In the genomic region with DNA sequence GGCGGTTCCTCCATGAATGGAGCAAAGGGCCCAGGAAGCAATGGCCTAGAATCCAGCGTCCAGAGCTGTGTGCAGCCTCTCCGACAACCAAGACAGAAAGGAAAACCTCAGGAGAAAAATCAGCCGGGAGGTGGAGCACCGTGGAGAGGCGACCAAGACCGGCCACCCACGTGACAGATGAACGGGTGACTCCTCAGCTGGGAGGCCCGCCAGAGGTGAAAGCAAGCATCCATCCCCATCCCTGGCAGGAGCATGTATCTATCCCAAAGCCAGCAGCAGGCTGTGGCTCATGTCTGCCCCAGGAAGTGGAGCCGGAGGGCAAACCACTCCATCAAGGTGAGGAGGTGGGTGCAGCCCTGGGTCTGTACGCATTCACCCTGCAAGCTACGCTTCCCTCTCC, we compare ENCODE assay signal across 2 cellular contexts.
TF ChIP-seq lines count a peak whose summit lies in the region.

No MANE protein-coding gene starts in this region.

TF ChIP-seq in HepG2, 621 proteins besides CTCF, POLR2A, EP300 and RAD21:
- TF ChIP-seq, protein P1, sequence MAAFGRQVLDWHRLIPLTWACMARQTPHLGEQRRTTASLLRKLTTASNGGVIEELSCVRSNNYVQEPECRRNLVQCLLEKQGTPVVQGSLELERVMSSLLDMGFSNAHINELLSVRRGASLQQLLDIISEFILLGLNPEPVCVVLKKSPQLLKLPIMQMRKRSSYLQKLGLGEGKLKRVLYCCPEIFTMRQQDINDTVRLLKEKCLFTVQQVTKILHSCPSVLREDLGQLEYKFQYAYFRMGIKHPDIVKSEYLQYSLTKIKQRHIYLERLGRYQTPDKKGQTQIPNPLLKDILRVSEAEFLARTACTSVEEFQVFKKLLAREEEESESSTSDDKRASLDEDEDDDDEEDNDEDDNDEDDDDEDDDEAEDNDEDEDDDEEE (CRISPR knock-in tag; IDR thresholded peaks at IDR 0.05): no peak
- TF ChIP-seq, protein P2, sequence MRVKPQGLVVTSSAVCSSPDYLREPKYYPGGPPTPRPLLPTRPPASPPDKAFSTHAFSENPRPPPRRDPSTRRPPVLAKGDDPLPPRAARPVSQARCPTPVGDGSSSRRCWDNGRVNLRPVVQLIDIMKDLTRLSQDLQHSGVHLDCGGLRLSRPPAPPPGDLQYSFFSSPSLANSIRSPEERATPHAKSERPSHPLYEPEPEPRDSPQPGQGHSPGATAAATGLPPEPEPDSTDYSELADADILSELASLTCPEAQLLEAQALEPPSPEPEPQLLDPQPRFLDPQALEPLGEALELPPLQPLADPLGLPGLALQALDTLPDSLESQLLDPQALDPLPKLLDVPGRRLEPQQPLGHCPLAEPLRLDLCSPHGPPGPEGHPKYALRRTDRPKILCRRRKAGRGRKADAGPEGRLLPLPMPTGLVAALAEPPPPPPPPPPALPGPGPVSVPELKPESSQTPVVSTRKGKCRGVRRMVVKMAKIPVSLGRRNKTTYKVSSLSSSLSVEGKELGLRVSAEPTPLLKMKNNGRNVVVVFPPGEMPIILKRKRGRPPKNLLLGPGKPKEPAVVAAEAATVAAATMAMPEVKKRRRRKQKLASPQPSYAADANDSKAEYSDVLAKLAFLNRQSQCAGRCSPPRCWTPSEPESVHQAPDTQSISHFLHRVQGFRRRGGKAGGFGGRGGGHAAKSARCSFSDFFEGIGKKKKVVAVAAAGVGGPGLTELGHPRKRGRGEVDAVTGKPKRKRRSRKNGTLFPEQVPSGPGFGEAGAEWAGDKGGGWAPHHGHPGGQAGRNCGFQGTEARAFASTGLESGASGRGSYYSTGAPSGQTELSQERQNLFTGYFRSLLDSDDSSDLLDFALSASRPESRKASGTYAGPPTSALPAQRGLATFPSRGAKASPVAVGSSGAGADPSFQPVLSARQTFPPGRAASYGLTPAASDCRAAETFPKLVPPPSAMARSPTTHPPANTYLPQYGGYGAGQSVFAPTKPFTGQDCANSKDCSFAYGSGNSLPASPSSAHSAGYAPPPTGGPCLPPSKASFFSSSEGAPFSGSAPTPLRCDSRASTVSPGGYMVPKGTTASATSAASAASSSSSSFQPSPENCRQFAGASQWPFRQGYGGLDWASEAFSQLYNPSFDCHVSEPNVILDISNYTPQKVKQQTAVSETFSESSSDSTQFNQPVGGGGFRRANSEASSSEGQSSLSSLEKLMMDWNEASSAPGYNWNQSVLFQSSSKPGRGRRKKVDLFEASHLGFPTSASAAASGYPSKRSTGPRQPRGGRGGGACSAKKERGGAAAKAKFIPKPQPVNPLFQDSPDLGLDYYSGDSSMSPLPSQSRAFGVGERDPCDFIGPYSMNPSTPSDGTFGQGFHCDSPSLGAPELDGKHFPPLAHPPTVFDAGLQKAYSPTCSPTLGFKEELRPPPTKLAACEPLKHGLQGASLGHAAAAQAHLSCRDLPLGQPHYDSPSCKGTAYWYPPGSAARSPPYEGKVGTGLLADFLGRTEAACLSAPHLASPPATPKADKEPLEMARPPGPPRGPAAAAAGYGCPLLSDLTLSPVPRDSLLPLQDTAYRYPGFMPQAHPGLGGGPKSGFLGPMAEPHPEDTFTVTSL (CRISPR knock-in tag; IDR thresholded peaks at IDR 0.05; ENCODE audit: borderline replicate concordance): no peak
- TF ChIP-seq ZNF772 (CRISPR knock-in tag; IDR thresholded peaks at IDR 0.05) (no peak), ZNF232 (CRISPR knock-in tag; IDR thresholded peaks at IDR 0.05; ENCODE audit: borderline replicate concordance) (no peak), EED (CRISPR knock-in tag; IDR thresholded peaks at IDR 0.05) (0 out of 2 replicates have a peak, but pooled peaks have one; percentile 35), ERF (CRISPR knock-in tag; IDR thresholded peaks at IDR 0.05) (no peak), BRD4 (CRISPR knock-in tag; IDR thresholded peaks at IDR 0.05) (no peak), CBFB (CRISPR knock-in tag; IDR thresholded peaks at IDR 0.05) (no peak)
- TF ChIP-seq, protein P3, sequence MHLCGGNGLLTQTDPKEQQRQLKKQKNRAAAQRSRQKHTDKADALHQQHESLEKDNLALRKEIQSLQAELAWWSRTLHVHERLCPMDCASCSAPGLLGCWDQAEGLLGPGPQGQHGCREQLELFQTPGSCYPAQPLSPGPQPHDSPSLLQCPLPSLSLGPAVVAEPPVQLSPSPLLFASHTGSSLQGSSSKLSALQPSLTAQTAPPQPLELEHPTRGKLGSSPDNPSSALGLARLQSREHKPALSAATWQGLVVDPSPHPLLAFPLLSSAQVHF (CRISPR knock-in tag; IDR thresholded peaks at IDR 0.05): no peak

TF ChIP-seq in SK-N-SH treated with all-trans-retinoic acid at 6 μM for 48 hours, 23 proteins besides CTCF, POLR2A, EP300 and RAD21 (continued from another document):
- TF ChIP-seq ARNTL (CRISPR knock-in tag; IDR thresholded peaks at IDR 0.05; ENCODE audit: borderline replicate concordance, low read depth): no peak
- no peak for TF ChIP-seq ZFP3 (CRISPR knock-in tag; IDR thresholded peaks at IDR 0.05)
- no peak for TF ChIP-seq ESRRG (CRISPR knock-in tag; IDR thresholded peaks at IDR 0.05)
- no peak for TF ChIP-seq TOX (CRISPR knock-in tag; IDR thresholded peaks at IDR 0.05; ENCODE audit: borderline replicate concordance)
- TF ChIP-seq, protein P4, sequence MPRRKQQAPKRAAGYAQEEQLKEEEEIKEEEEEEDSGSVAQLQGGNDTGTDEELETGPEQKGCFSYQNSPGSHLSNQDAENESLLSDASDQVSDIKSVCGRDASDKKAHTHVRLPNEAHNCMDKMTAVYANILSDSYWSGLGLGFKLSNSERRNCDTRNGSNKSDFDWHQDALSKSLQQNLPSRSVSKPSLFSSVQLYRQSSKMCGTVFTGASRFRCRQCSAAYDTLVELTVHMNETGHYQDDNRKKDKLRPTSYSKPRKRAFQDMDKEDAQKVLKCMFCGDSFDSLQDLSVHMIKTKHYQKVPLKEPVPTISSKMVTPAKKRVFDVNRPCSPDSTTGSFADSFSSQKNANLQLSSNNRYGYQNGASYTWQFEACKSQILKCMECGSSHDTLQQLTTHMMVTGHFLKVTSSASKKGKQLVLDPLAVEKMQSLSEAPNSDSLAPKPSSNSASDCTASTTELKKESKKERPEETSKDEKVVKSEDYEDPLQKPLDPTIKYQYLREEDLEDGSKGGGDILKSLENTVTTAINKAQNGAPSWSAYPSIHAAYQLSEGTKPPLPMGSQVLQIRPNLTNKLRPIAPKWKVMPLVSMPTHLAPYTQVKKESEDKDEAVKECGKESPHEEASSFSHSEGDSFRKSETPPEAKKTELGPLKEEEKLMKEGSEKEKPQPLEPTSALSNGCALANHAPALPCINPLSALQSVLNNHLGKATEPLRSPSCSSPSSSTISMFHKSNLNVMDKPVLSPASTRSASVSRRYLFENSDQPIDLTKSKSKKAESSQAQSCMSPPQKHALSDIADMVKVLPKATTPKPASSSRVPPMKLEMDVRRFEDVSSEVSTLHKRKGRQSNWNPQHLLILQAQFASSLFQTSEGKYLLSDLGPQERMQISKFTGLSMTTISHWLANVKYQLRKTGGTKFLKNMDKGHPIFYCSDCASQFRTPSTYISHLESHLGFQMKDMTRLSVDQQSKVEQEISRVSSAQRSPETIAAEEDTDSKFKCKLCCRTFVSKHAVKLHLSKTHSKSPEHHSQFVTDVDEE (CRISPR knock-in tag; IDR thresholded peaks at IDR 0.05): no peak
- no peak for TF ChIP-seq GLIS3 (CRISPR knock-in tag; IDR thresholded peaks at IDR 0.05)
- TF ChIP-seq RARB (CRISPR knock-in tag; IDR thresholded peaks at IDR 0.05): no peak
- TF ChIP-seq, protein P5, sequence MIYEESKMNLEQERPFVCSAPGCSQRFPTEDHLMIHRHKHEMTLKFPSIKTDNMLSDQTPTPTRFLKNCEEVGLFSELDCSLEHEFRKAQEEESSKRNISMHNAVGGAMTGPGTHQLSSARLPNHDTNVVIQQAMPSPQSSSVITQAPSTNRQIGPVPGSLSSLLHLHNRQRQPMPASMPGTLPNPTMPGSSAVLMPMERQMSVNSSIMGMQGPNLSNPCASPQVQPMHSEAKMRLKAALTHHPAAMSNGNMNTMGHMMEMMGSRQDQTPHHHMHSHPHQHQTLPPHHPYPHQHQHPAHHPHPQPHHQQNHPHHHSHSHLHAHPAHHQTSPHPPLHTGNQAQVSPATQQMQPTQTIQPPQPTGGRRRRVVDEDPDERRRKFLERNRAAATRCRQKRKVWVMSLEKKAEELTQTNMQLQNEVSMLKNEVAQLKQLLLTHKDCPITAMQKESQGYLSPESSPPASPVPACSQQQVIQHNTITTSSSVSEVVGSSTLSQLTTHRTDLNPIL (CRISPR knock-in tag; IDR thresholded peaks at IDR 0.05; ENCODE audit: low read depth): no peak
- TF ChIP-seq ZFP30 (CRISPR knock-in tag; IDR thresholded peaks at IDR 0.05): no peak
- TF ChIP-seq CSDC2 (CRISPR knock-in tag; IDR thresholded peaks at IDR 0.05): no peak
- TF ChIP-seq OSR1 (CRISPR knock-in tag; IDR thresholded peaks at IDR 0.05): no peak
- TF ChIP-seq, protein P6, sequence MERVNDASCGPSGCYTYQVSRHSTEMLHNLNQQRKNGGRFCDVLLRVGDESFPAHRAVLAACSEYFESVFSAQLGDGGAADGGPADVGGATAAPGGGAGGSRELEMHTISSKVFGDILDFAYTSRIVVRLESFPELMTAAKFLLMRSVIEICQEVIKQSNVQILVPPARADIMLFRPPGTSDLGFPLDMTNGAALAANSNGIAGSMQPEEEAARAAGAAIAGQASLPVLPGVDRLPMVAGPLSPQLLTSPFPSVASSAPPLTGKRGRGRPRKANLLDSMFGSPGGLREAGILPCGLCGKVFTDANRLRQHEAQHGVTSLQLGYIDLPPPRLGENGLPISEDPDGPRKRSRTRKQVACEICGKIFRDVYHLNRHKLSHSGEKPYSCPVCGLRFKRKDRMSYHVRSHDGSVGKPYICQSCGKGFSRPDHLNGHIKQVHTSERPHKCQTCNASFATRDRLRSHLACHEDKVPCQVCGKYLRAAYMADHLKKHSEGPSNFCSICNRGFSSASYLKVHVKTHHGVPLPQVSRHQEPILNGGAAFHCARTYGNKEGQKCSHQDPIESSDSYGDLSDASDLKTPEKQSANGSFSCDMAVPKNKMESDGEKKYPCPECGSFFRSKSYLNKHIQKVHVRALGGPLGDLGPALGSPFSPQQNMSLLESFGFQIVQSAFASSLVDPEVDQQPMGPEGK (CRISPR knock-in tag; IDR thresholded peaks at IDR 0.05; ENCODE audit: borderline replicate concordance): no peak
